ENCODE assay signal across 10 cellular contexts in the genomic region with DNA sequence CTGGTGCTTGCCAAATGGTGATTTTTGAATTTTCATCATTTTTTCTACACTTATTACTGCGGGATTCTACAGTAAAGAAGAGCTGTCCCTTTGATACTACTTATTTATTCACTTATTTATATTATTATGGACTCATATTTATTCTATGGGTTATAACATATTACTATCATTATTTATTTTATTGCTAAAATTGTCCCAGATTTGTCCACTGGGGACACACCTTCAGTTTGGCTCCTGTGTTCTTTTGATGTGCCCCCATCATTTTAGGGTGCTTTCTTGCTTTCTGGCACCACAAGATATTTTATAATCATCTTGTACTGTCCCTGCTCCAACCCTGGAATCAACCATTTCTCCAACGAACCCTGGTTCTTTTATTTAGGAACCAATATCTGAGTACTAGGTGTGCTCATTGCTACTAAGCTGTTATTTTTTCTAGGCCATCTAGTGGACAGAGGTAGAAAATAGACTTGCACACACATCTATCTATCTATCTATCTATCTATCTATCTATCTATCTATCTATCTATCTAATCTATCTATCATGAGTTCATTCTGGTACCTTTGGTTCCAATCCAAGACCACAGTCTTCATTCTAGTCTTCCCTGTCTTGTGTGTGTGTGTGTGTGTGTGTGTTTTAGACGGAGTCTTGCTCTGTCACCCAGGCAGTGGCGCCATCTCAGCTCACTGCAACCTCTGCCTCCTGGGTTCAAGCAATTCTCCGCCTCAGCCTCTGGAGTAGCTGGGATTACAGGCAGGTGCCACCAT. TPM values are rescaled to one million over a fixed set of nuclear protein-coding genes. Genes with fewer than 3 reads are reported as not detected.
DNase-seq lines count a peak whose midpoint lies in the region; ATAC-seq and TF ChIP-seq lines count a peak whose summit lies in the region.
"Had no signal": no experiment of that assay in that cellular context is flagged by ENCODE, and none has a peak within 500 bp of the region (broad histone marks: within the 10 kb centered on the region; RNA-seq: fewer than 3 reads in every experiment).

No MANE protein-coding gene starts in this region.

- H3K9me3 ChIP-seq in adipocyte (ENCODE audit: control insufficient read depth, low read length), result no peaks in the 10 kb centered on the region
- no peaks in the 10 kb centered on the region for H3K9me3 ChIP-seq in liver (ENCODE audit: control insufficient read depth in 4 of 4, low read length in 3 of 4)
- H3K9me3 ChIP-seq: thoracic aorta had no signal

- H3K4me1 ChIP-seq in adipocyte (ENCODE audit: control insufficient read depth, insufficient read depth, low read length), result no peaks in the 10 kb centered on the region
- no peaks in the 10 kb centered on the region for H3K4me1 ChIP-seq in liver (ENCODE audit: control insufficient read depth in 4 of 4, insufficient read depth in 4 of 4, low read length in 3 of 4)

- no peak overlapping the region for H3K9ac ChIP-seq in adipocyte (ENCODE audit: low read length)
- H3K9ac ChIP-seq in liver (ENCODE audit: low read depth in 1 of 2, low read length in 2 of 2), result no peak overlapping the region

- peak; percentile 59 for TF ChIP-seq CTCF in CD14-positive monocyte (IDR thresholded peaks at IDR 0.05)
- peak; percentile 30 for TF ChIP-seq CTCF in HFF-Myc (IDR thresholded peaks at IDR 0.05; ENCODE audit: low read depth, low read length, missing control alignments)
- peak; percentile 20 for TF ChIP-seq CTCF in liver (IDR thresholded peaks at IDR 0.05; ENCODE audit: low read depth, low read length, missing input control)

- WGBS in liver, result 77% methylated on average over 5 of the region's 5 CpGs

- H3K36me3 ChIP-seq in adipocyte (ENCODE audit: control insufficient read depth, insufficient read depth, low read length, severe bottlenecking) (no peaks in the 10 kb centered on the region), liver (ENCODE audit: control insufficient read depth in 4 of 4, insufficient read depth in 3 of 4, low read depth in 1 of 4, low read length in 3 of 4) (no peaks in the 10 kb centered on the region)
- H3K36me3 ChIP-seq: thoracic aorta had no signal

- H3K27ac ChIP-seq in liver (ENCODE audit: low read depth in 1 of 2, low read length in 2 of 2), result no peak overlapping the region
- H3K27ac ChIP-seq: thoracic aorta had no signal

- H3K4me3 Mint-ChIP-seq in CD14-positive monocyte, result no peak overlapping the region

- no peaks in the 10 kb centered on the region for H3K36me3 Mint-ChIP-seq in CD14-positive monocyte

- H3K27me3 Mint-ChIP-seq in CD14-positive monocyte (ENCODE audit: low read depth in 3 of 3), result peaks cover 4 to 7% (median 6%) of the 10 kb centered on the region in 3 donors

- H3K27me3 ChIP-seq in adipocyte (replicated peaks; ENCODE audit: control insufficient read depth, insufficient read depth, low read length) (no peaks in the 10 kb centered on the region), liver (ENCODE audit: control insufficient read depth in 4 of 4, insufficient read depth in 4 of 4, low read length in 3 of 4) (no peaks in the 10 kb centered on the region)

- DNase-seq in CD14-positive monocyte (ENCODE audit: low spot score), result no peak
- no peak for DNase-seq in HFF-Myc (ENCODE audit: extremely low read depth, low read depth)
- DNase-seq in adipocyte (ENCODE audit: low read depth), result peak; percentile 32
- DNase-seq in NCI-H2029 (lab: John Stamatoyannopoulos, UW), result no peak
- DNase-seq in GM19238 (ENCODE audit: insufficient read length, low spot score), result no peak
- no peak for DNase-seq in T-helper 2 cell
- DNase-seq: NCI-H1417 treated with DMSO at 0.1 percent for 48 hours had no signal

- ATAC-seq in GM21447 (IDR thresholded peaks at IDR 0.05; ENCODE audit: unreplicated experiment), result no peak

- no peaks in the 10 kb centered on the region for H3K4me1 Mint-ChIP-seq in CD14-positive monocyte

- intact Hi-C loops in CD14-positive monocyte (cut with micrococcal nuclease), result no loop called here

- H3K9me3 Mint-ChIP-seq in CD14-positive monocyte, result no peaks in the 10 kb centered on the region

- H3K4me3 ChIP-seq in HFF-Myc (replicated peaks; ENCODE audit: low read depth, low read length) (no peak overlapping the region), adipocyte (ENCODE audit: low read length) (no peak overlapping the region), liver (ENCODE audit: low read depth in 1 of 3, low read length in 3 of 3) (no peak overlapping the region)
- H3K4me3 ChIP-seq: thoracic aorta had no signal

- H3K27ac Mint-ChIP-seq in CD14-positive monocyte, result peak overlapping the region in 1 of 7 donors; percentile 68

- peak; percentile 58 to 67 for TF ChIP-seq RAD21 in liver (IDR thresholded peaks at IDR 0.05)

TF ChIP-seq in liver, 16 proteins besides CTCF, POLR2A, EP300 and RAD21:
- no peak for TF ChIP-seq JUND (IDR thresholded peaks at IDR 0.05)
- TF ChIP-seq TAF1 (conservative IDR thresholded peaks at IDR 0.05), result no peak
- TF ChIP-seq NR2F2 (IDR thresholded peaks at IDR 0.05), result no peak
- TF ChIP-seq SP1 (IDR thresholded peaks at IDR 0.05), result no peak
- no peak for TF ChIP-seq RXRA (IDR thresholded peaks at IDR 0.05)
- TF ChIP-seq FOXA1 (IDR thresholded peaks at IDR 0.05), result no peak
- no peak for TF ChIP-seq ATF3 (IDR thresholded peaks at IDR 0.05)
- no peak for TF ChIP-seq HNF4A (conservative IDR thresholded peaks at IDR 0.05)
- no peak for TF ChIP-seq YY1 (IDR thresholded peaks at IDR 0.05)
- TF ChIP-seq, protein P1, sequence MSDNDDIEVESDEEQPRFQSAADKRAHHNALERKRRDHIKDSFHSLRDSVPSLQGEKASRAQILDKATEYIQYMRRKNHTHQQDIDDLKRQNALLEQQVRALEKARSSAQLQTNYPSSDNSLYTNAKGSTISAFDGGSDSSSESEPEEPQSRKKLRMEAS (IDR thresholded peaks at IDR 0.05), result no peak
- TF ChIP-seq, protein P2, sequence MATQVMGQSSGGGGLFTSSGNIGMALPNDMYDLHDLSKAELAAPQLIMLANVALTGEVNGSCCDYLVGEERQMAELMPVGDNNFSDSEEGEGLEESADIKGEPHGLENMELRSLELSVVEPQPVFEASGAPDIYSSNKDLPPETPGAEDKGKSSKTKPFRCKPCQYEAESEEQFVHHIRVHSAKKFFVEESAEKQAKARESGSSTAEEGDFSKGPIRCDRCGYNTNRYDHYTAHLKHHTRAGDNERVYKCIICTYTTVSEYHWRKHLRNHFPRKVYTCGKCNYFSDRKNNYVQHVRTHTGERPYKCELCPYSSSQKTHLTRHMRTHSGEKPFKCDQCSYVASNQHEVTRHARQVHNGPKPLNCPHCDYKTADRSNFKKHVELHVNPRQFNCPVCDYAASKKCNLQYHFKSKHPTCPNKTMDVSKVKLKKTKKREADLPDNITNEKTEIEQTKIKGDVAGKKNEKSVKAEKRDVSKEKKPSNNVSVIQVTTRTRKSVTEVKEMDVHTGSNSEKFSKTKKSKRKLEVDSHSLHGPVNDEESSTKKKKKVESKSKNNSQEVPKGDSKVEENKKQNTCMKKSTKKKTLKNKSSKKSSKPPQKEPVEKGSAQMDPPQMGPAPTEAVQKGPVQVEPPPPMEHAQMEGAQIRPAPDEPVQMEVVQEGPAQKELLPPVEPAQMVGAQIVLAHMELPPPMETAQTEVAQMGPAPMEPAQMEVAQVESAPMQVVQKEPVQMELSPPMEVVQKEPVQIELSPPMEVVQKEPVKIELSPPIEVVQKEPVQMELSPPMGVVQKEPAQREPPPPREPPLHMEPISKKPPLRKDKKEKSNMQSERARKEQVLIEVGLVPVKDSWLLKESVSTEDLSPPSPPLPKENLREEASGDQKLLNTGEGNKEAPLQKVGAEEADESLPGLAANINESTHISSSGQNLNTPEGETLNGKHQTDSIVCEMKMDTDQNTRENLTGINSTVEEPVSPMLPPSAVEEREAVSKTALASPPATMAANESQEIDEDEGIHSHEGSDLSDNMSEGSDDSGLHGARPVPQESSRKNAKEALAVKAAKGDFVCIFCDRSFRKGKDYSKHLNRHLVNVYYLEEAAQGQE (IDR thresholded peaks at IDR 0.05), result no peak

RNA-seq across cellular contexts. Expression of gene SLC22A14, which starts 16.0 kb away (rescaled TPM):
- not detected for polyA plus RNA-seq in CD14-positive monocyte
- under 1 TPM in 1 of 2 donors, not detected in 1; 0.17 TPM for total RNA-seq in liver
- polyA plus RNA-seq in liver, result not detected

RNA-seq across cellular contexts. Expression of gene SLC22A13, which starts 32.5 kb away (rescaled TPM):
- polyA plus RNA-seq in CD14-positive monocyte (not detected), liver (under 1 TPM in 1 of 2 donors, not detected in 1; 0.10 TPM)
- total RNA-seq in liver, result under 1 TPM; 0.14 to 0.42 TPM

RNA-seq across cellular contexts. Expression of gene XYLB, which starts 48.5 kb away (rescaled TPM):
- polyA plus RNA-seq in CD14-positive monocyte (under 1 TPM; 0.60 to 0.74 TPM), liver (10 to 100 TPM; 14.6 to 21.4 TPM)
- 10 to 100 TPM; 14.2 to 51.5 TPM for total RNA-seq in liver

Comparison
In these comparisons a context has a peak if more than half of its experiments do, and no peak if none do; other contexts are left out.
1. RNA of gene XYLB, which starts 48.5 kb away (polyA plus RNA-seq): 14.6 to 21.4 TPM in liver; 0.60 to 0.74 TPM in CD14-positive monocyte; every median in the first group is over 4 times any median in the second.
2. Peak in every context shown above with its lines, with median percentiles within 50 percentile points of each other: CTCF ChIP-seq.